Comparison of ENCODE assay signal across 25 cellular contexts in genomic region chrX:94216738-94217137, GRCh38.
"Had no signal": no experiment of that assay in that cellular context is flagged by ENCODE, and none has a peak within 500 bp of the region (broad histone marks: within the 10 kb centered on the region; RNA-seq: fewer than 3 reads in every experiment).

No MANE protein-coding gene starts in this region.

- H3K9me3 Mint-ChIP-seq: naive thymus-derived CD4-positive, alpha-beta T cell; nephron progenitor cell; stimulated activated memory B cell treated with anti-CD40 and anti-IgM and Interleukin-4, amounts not matched to agents 10 μg/mL and 1 μg/mL and 100 μg/mL, for 72 hours; stimulated activated naive CD8-positive, alpha-beta T cell treated with anti-CD3 and anti-CD28 coated beads, Interleukin-15, amount 100 ng/mL, for 72 hours had no signal

- H3K27ac Mint-ChIP-seq: naive thymus-derived CD4-positive, alpha-beta T cell; nephron progenitor cell; stimulated activated memory B cell treated with anti-CD40 and anti-IgM and Interleukin-4, amounts not matched to agents 10 μg/mL and 1 μg/mL and 100 μg/mL, for 72 hours; stimulated activated naive CD8-positive, alpha-beta T cell treated with anti-CD3 and anti-CD28 coated beads, Interleukin-15, amount 100 ng/mL, for 72 hours had no signal

- DNase-seq: colonic mucosa; dermis blood vessel endothelial cell; esophagus squamous epithelium; foreskin fibroblast; glutamatergic neuron; kidney; left cardiac atrium; left ventricle myocardium inferior; naive thymus-derived CD4-positive, alpha-beta T cell; nephron progenitor cell; posterior cingulate gyrus; spleen; stimulated activated CD4-positive, alpha-beta T cell treated with anti-CD3 and anti-CD28 coated beads, Interleukin-15, amount 100 ng/mL, for 24 hours; stimulated activated CD4-positive, alpha-beta T cell treated with anti-CD3 and anti-CD28 coated beads, Interleukin-1b, Interleukin-23, amount 100 ng/mL, for 48 hours; stimulated activated CD4-positive, alpha-beta T cell treated with anti-CD3 and anti-CD28 coated beads, Interleukin-4, amount 100 ng/mL, for 24 hours; stimulated activated naive CD8-positive, alpha-beta T cell treated with anti-CD3 and anti-CD28 coated beads, Interleukin-15, amount 100 ng/mL, for 72 hours; testis; upper lobe of right lung had no signal

- H3K4me1 Mint-ChIP-seq: naive thymus-derived CD4-positive, alpha-beta T cell; nephron progenitor cell; stimulated activated memory B cell treated with anti-CD40 and anti-IgM and Interleukin-4, amounts not matched to agents 10 μg/mL and 1 μg/mL and 100 μg/mL, for 72 hours; stimulated activated naive CD8-positive, alpha-beta T cell treated with anti-CD3 and anti-CD28 coated beads, Interleukin-15, amount 100 ng/mL, for 72 hours had no signal

- H3K27me3 Mint-ChIP-seq: naive thymus-derived CD4-positive, alpha-beta T cell; stimulated activated memory B cell treated with anti-CD40 and anti-IgM and Interleukin-4, amounts not matched to agents 10 μg/mL and 1 μg/mL and 100 μg/mL, for 72 hours; stimulated activated naive CD8-positive, alpha-beta T cell treated with anti-CD3 and anti-CD28 coated beads, Interleukin-15, amount 100 ng/mL, for 72 hours had no signal

- H3K4me3 Mint-ChIP-seq: naive thymus-derived CD4-positive, alpha-beta T cell; nephron progenitor cell; stimulated activated memory B cell treated with anti-CD40 and anti-IgM and Interleukin-4, amounts not matched to agents 10 μg/mL and 1 μg/mL and 100 μg/mL, for 72 hours; stimulated activated naive CD8-positive, alpha-beta T cell treated with anti-CD3 and anti-CD28 coated beads, Interleukin-15, amount 100 ng/mL, for 72 hours had no signal

- H3K27ac ChIP-seq: colonic mucosa, esophagus squamous epithelium, gastroesophageal sphincter, left ventricle myocardium inferior, neutrophil, spleen, testis, tibial nerve, upper lobe of right lung, vagina had no signal

- H3K36me3 Mint-ChIP-seq: naive thymus-derived CD4-positive, alpha-beta T cell; stimulated activated memory B cell treated with anti-CD40 and anti-IgM and Interleukin-4, amounts not matched to agents 10 μg/mL and 1 μg/mL and 100 μg/mL, for 72 hours had no signal

- H3K4me3 ChIP-seq: colonic mucosa, esophagus squamous epithelium, gastroesophageal sphincter, left ventricle myocardium inferior, lung, spleen, testis, tibial nerve, upper lobe of right lung, vagina had no signal

- H3K27me3 ChIP-seq: colonic mucosa, esophagus squamous epithelium, gastroesophageal sphincter, neutrophil, spleen, testis, upper lobe of right lung, vagina had no signal

- H3K9me3 ChIP-seq: colonic mucosa, esophagus squamous epithelium, gastroesophageal sphincter, left ventricle myocardium inferior, neutrophil, spleen, testis, tibial nerve, upper lobe of right lung, vagina had no signal

- H3K36me3 ChIP-seq: colonic mucosa, esophagus squamous epithelium, gastroesophageal sphincter, left ventricle myocardium inferior, neutrophil, spleen, tibial nerve, upper lobe of right lung, vagina had no signal

- ATAC-seq: gastroesophageal sphincter; left cardiac atrium; naive thymus-derived CD4-positive, alpha-beta T cell; sciatic nerve; stimulated activated memory B cell treated with anti-CD40 and anti-IgM and Interleukin-4, amounts not matched to agents 10 μg/mL and 1 μg/mL and 100 μg/mL, for 72 hours; stimulated activated naive CD8-positive, alpha-beta T cell treated with anti-CD3 and anti-CD28 coated beads, Interleukin-15, amount 100 ng/mL, for 72 hours; upper lobe of right lung had no signal

- H3K4me1 ChIP-seq: colonic mucosa, esophagus squamous epithelium, gastroesophageal sphincter, left ventricle myocardium inferior, spleen, testis, tibial nerve, upper lobe of right lung, vagina had no signal
